14 cellular contexts compared by ENCODE assay signal in genomic region chr2:148882051-148882450, GRCh38.
"Had no signal": no experiment of that assay in that cellular context is flagged by ENCODE, and none has a peak within 500 bp of the region (broad histone marks: within the 10 kb centered on the region; RNA-seq: fewer than 3 reads in every experiment).

No MANE protein-coding gene starts in this region.

- H3K4me1 ChIP-seq: foreskin keratinocyte, psoas muscle, uterus had no signal

- H3K36me3 ChIP-seq: heart left ventricle, neutrophil, suprapubic skin, tibial artery, upper lobe of left lung, uterus had no signal

- DNase-seq: effector memory CD8-positive, alpha-beta T cell; foreskin keratinocyte; heart left ventricle; hypothalamus; kidney glomerular epithelial cell; naive thymus-derived CD4-positive, alpha-beta T cell; psoas muscle; retina; stimulated activated naive CD4-positive, alpha-beta T cell treated with Interleukin-2 at 50 U/mL for 16 hours; tibial artery; upper lobe of left lung; uterus had no signal

- H3K4me3 ChIP-seq: heart left ventricle, psoas muscle, suprapubic skin, tibial artery, upper lobe of left lung, uterus had no signal

- H3K9me3 ChIP-seq: neutrophil, psoas muscle, suprapubic skin, uterus had no signal

- H3K27ac ChIP-seq: foreskin keratinocyte, heart left ventricle, neutrophil, psoas muscle, suprapubic skin, tibial artery, upper lobe of left lung, uterus had no signal

- H3K27me3 ChIP-seq: tibial artery, uterus had no signal
